Comparison of ENCODE assay signal across 24 cellular contexts in genomic region chrX:67784712-67785111, GRCh38.
"Had no signal": no experiment of that assay in that cellular context is flagged by ENCODE, and none has a peak within 500 bp of the region (broad histone marks: within the 10 kb centered on the region; RNA-seq: fewer than 3 reads in every experiment).

No MANE protein-coding gene starts in this region.

- H3K27ac Mint-ChIP-seq: activated CD4-positive, alpha-beta memory T cell treated with anti-CD3 and anti-CD28 coated beads for 36 hours; activated naive CD8-positive, alpha-beta T cell; activated T-helper 1 cell treated with anti-CD3 and anti-CD28 coated beads, Interleukin-12 subunit alpha, Interleukin-12 subunit beta, Interleukin-2, Interleukin-4 antibody, amounts not matched to agents 30 ng/mL and 10 ng/mL and 1 ng/mL, durations not matched to agents 14 hours and 24 hours and 36 hours; natural killer cell treated with Interleukin-12 subunit alpha and Interleukin-12 subunit beta and Interleukin-15 and Interleukin-18, amount 100 ng/mL, for 72 hours; T-helper 17 cell; WTC11 had no signal

- H3K4me3 ChIP-seq: dorsolateral prefrontal cortex, pancreas, tibial artery, uterus had no signal

- H3K36me3 ChIP-seq: neutrophil, pancreas, tibial artery, uterus had no signal

- H3K27me3 ChIP-seq: neutrophil, pancreas, tibial artery, uterus had no signal

- H3K4me1 Mint-ChIP-seq: WTC11 had no signal

- FAIRE-seq: colon, kidney, pancreas, TTC549 had no signal

- H3K4me3 Mint-ChIP-seq: activated CD4-positive, alpha-beta memory T cell treated with anti-CD3 and anti-CD28 coated beads for 36 hours; activated naive CD8-positive, alpha-beta T cell; activated T-helper 1 cell treated with anti-CD3 and anti-CD28 coated beads, Interleukin-12 subunit alpha, Interleukin-12 subunit beta, Interleukin-2, Interleukin-4 antibody, amounts not matched to agents 30 ng/mL and 10 ng/mL and 1 ng/mL, durations not matched to agents 14 hours and 24 hours and 36 hours; natural killer cell treated with Interleukin-12 subunit alpha and Interleukin-12 subunit beta and Interleukin-15 and Interleukin-18, amount 100 ng/mL, for 72 hours; T-helper 17 cell; WTC11 had no signal

- H3K27ac ChIP-seq: dorsolateral prefrontal cortex, epithelial cell of prostate, neutrophil, pancreas, tibial artery, uterus had no signal

- H3K36me3 Mint-ChIP-seq: activated CD4-positive, alpha-beta memory T cell treated with anti-CD3 and anti-CD28 coated beads for 36 hours; activated naive CD8-positive, alpha-beta T cell; natural killer cell treated with Interleukin-12 subunit alpha and Interleukin-12 subunit beta and Interleukin-15 and Interleukin-18, amount 100 ng/mL, for 72 hours; WTC11 had no signal

- DNase-seq: activated CD4-positive, alpha-beta memory T cell treated with anti-CD3 and anti-CD28 coated beads for 36 hours; activated CD4-positive, alpha-beta T cell treated with anti-CD3 and anti-CD28 coated beads for 4 hours; activated T-cell treated with anti-CD3 and anti-CD28 coated beads for 4 hours; central memory CD4-positive, alpha-beta T cell; dorsolateral prefrontal cortex; foreskin fibroblast; glutamatergic neuron; kidney; mesenchymal stem cell; pancreas; stimulated activated CD4-positive, alpha-beta T cell treated with anti-CD3 and anti-CD28 coated beads, Interleukin-2, amount 100 ng/mL, for 24 hours; stimulated activated naive CD4-positive, alpha-beta T cell treated with Interleukin-2 at 50 U/mL for 16 hours; substantia nigra; T-helper 17 cell; tibial artery; uterus had no signal

- H3K27me3 Mint-ChIP-seq: activated CD4-positive, alpha-beta memory T cell treated with anti-CD3 and anti-CD28 coated beads for 36 hours; activated naive CD8-positive, alpha-beta T cell; natural killer cell treated with Interleukin-12 subunit alpha and Interleukin-12 subunit beta and Interleukin-15 and Interleukin-18, amount 100 ng/mL, for 72 hours; T-helper 17 cell had no signal

- H3K9me3 ChIP-seq: neutrophil, pancreas, tibial artery, uterus had no signal

- H3K4me1 ChIP-seq: pancreas had no signal

- H3K9me3 Mint-ChIP-seq: activated CD4-positive, alpha-beta memory T cell treated with anti-CD3 and anti-CD28 coated beads for 36 hours; activated T-helper 1 cell treated with anti-CD3 and anti-CD28 coated beads, Interleukin-12 subunit alpha, Interleukin-12 subunit beta, Interleukin-2, Interleukin-4 antibody, amounts not matched to agents 30 ng/mL and 10 ng/mL and 1 ng/mL, durations not matched to agents 14 hours and 24 hours and 36 hours; natural killer cell treated with Interleukin-12 subunit alpha and Interleukin-12 subunit beta and Interleukin-15 and Interleukin-18, amount 100 ng/mL, for 72 hours; WTC11 had no signal
